ENCODE assay signal across 14 cellular contexts in genomic region chr19:19356901-19357566, GRCh38.
"Had no signal": no experiment of that assay in that cellular context is flagged by ENCODE, and none has a peak within 500 bp of the region (broad histone marks: within the 10 kb centered on the region; RNA-seq: fewer than 3 reads in every experiment).

No MANE protein-coding gene starts in this region.

- H3K27ac Mint-ChIP-seq: progenitor cell of endocrine pancreas; stimulated activated naive CD8-positive, alpha-beta T cell treated with anti-CD3 and anti-CD28 coated beads, Interleukin-15, amount 100 ng/mL, for 72 hours had no signal

- DNase-seq: activated CD4-positive, CD25-positive, alpha-beta regulatory T cell; activated gamma-delta T cell; activated T-cell treated with anti-CD3 and anti-CD28 coated beads, Interleukin-2, amount 50 U/mL, for 4 hours; gastrocnemius medialis; nucleus accumbens; sigmoid colon; SK-N-SH; stimulated activated CD4-positive, alpha-beta T cell treated with anti-CD3 and anti-CD28 coated beads, Interleukin-12 subunit alpha, Interleukin-12 subunit beta, amount 100 ng/mL, for 4 hours; stimulated activated CD4-positive, alpha-beta T cell treated with anti-CD3 and anti-CD28 coated beads, Interleukin-2, amount 100 ng/mL, for 48 hours; stimulated activated naive CD8-positive, alpha-beta T cell treated with anti-CD3 and anti-CD28 coated beads, Interleukin-15, amount 100 ng/mL, for 72 hours; T-helper 2 cell; testis had no signal

- H3K27me3 Mint-ChIP-seq: progenitor cell of endocrine pancreas; stimulated activated naive CD8-positive, alpha-beta T cell treated with anti-CD3 and anti-CD28 coated beads, Interleukin-15, amount 100 ng/mL, for 72 hours had no signal

- H3K27me3 ChIP-seq: cardiac muscle cell, gastrocnemius medialis, sigmoid colon, testis had no signal

- H3K27ac ChIP-seq: gastrocnemius medialis, sigmoid colon, testis had no signal

- H3K9me3 Mint-ChIP-seq: activated T-cell treated with anti-CD3 and anti-CD28 coated beads, Interleukin-2, amount 50 U/mL, for 4 hours; stimulated activated naive CD8-positive, alpha-beta T cell treated with anti-CD3 and anti-CD28 coated beads, Interleukin-15, amount 100 ng/mL, for 72 hours had no signal

- ATAC-seq: activated T-cell treated with anti-CD3 and anti-CD28 coated beads, Interleukin-2, amount 50 U/mL, for 4 hours; gastrocnemius medialis; stimulated activated naive CD8-positive, alpha-beta T cell treated with anti-CD3 and anti-CD28 coated beads, Interleukin-15, amount 100 ng/mL, for 72 hours had no signal

- H3K4me3 Mint-ChIP-seq: activated T-cell treated with anti-CD3 and anti-CD28 coated beads, Interleukin-2, amount 50 U/mL, for 4 hours; stimulated activated naive CD8-positive, alpha-beta T cell treated with anti-CD3 and anti-CD28 coated beads, Interleukin-15, amount 100 ng/mL, for 72 hours had no signal

- H3K9me3 ChIP-seq: gastrocnemius medialis, sigmoid colon, SK-N-SH, testis had no signal

- H3K4me3 ChIP-seq: cardiac muscle cell, gastrocnemius medialis, sigmoid colon, testis had no signal

- H3K4me1 ChIP-seq: gastrocnemius medialis had no signal
